28 cellular contexts compared by ENCODE assay signal in genomic region chr2:224389317-224389716, GRCh38. TPM values are rescaled to one million over a fixed set of nuclear protein-coding genes. Genes with fewer than 3 reads are reported as not detected.
"Had no signal": no experiment of that assay in that cellular context is flagged by ENCODE, and none has a peak within 500 bp of the region (broad histone marks: within the 10 kb centered on the region; RNA-seq: fewer than 3 reads in every experiment).

No MANE protein-coding gene starts in this region.

- H3K4me3 Mint-ChIP-seq: activated CD4-positive, alpha-beta T cell treated with anti-CD3 and anti-CD28 coated beads, Interleukin-2, amount 10 ng/mL, durations not matched to agents 7 days and 5 days; activated CD8-positive, alpha-beta T cell treated with anti-CD3 and anti-CD28 coated beads, Interleukin-2, amount 10 ng/mL, durations not matched to agents 7 days and 5 days; activated naive CD4-positive, alpha-beta T cell treated with anti-CD3 and anti-CD28 coated beads for 36 hours; activated naive CD8-positive, alpha-beta T cell; activated naive CD8-positive, alpha-beta T cell treated with anti-CD3 and anti-CD28 coated beads, Interleukin-2, amount 50 U/mL, for 24 hours; activated T-cell treated with anti-CD3 and anti-CD28 coated beads, Interleukin-2, amount 50 U/mL, for 24 hours; activated T-helper 1 cell treated with anti-CD3 and anti-CD28 coated beads, Interleukin-12 subunit alpha, Interleukin-12 subunit beta, Interleukin-2, Interleukin-4 antibody, amounts not matched to agents 30 ng/mL and 10 ng/mL and 1 ng/mL, durations not matched to agents 14 hours and 24 hours and 36 hours had no signal

- DNase-seq: activated CD4-positive, alpha-beta T cell treated with anti-CD3 and anti-CD28 coated beads, Interleukin-2, amount 10 ng/mL, durations not matched to agents 7 days and 5 days; activated CD4-positive, alpha-beta T cell treated with anti-CD3 and anti-CD28 coated beads, Interleukin-2, amount 50 U/mL, for 48 hours; activated CD8-positive, alpha-beta T cell treated with anti-CD3 and anti-CD28 coated beads, Interleukin-2, amount 10 ng/mL, durations not matched to agents 7 days and 5 days; activated gamma-delta T cell treated with Interleukin-2 at 50 U/mL for 16 hours; activated naive CD4-positive, alpha-beta T cell treated with anti-CD3 and anti-CD28 coated beads for 36 hours; activated naive CD8-positive, alpha-beta T cell treated with anti-CD3 and anti-CD28 coated beads, Interleukin-2, amount 50 U/mL, for 24 hours; activated T-cell treated with anti-CD3 and anti-CD28 coated beads, Interleukin-2, amount 50 U/mL, for 24 hours; amniotic stem cell; aorta; brain microvascular endothelial cell; central memory CD4-positive, alpha-beta T cell; NCI-H1105; NCI-H1417 treated with DMSO at 0.1 percent for 48 hours; NCI-H1930; NCI-H2081 treated with DMSO at 0.1 percent for 48 hours; NCI-H345; NCI-H524 treated with DMSO at 0.1 percent for 48 hours; SHP77; T1000; WERI-Rb-1 had no signal

- H3K27ac Mint-ChIP-seq: activated CD4-positive, alpha-beta T cell treated with anti-CD3 and anti-CD28 coated beads, Interleukin-2, amount 10 ng/mL, durations not matched to agents 7 days and 5 days; activated CD8-positive, alpha-beta T cell treated with anti-CD3 and anti-CD28 coated beads, Interleukin-2, amount 10 ng/mL, durations not matched to agents 7 days and 5 days; activated naive CD4-positive, alpha-beta T cell treated with anti-CD3 and anti-CD28 coated beads for 36 hours; activated naive CD8-positive, alpha-beta T cell; activated naive CD8-positive, alpha-beta T cell treated with anti-CD3 and anti-CD28 coated beads, Interleukin-2, amount 50 U/mL, for 24 hours; activated T-cell treated with anti-CD3 and anti-CD28 coated beads, Interleukin-2, amount 50 U/mL, for 24 hours; activated T-helper 1 cell treated with anti-CD3 and anti-CD28 coated beads, Interleukin-12 subunit alpha, Interleukin-12 subunit beta, Interleukin-2, Interleukin-4 antibody, amounts not matched to agents 30 ng/mL and 10 ng/mL and 1 ng/mL, durations not matched to agents 14 hours and 24 hours and 36 hours had no signal

- FAIRE-seq: K562 had no signal

- H3K27me3 ChIP-seq: brain microvascular endothelial cell, SJCRH30 had no signal

- H3K9me3 Mint-ChIP-seq: activated CD4-positive, alpha-beta T cell treated with anti-CD3 and anti-CD28 coated beads, Interleukin-2, amount 10 ng/mL, durations not matched to agents 7 days and 5 days; activated naive CD4-positive, alpha-beta T cell treated with anti-CD3 and anti-CD28 coated beads for 36 hours; activated naive CD8-positive, alpha-beta T cell treated with anti-CD3 and anti-CD28 coated beads, Interleukin-2, amount 50 U/mL, for 24 hours; activated T-cell treated with anti-CD3 and anti-CD28 coated beads, Interleukin-2, amount 50 U/mL, for 24 hours; activated T-helper 1 cell treated with anti-CD3 and anti-CD28 coated beads, Interleukin-12 subunit alpha, Interleukin-12 subunit beta, Interleukin-2, Interleukin-4 antibody, amounts not matched to agents 30 ng/mL and 10 ng/mL and 1 ng/mL, durations not matched to agents 14 hours and 24 hours and 36 hours had no signal

- H3K27ac ChIP-seq: brain microvascular endothelial cell, SJCRH30, SK-N-MC, WERI-Rb-1 had no signal

- H3K4me1 Mint-ChIP-seq: activated CD4-positive, alpha-beta T cell treated with anti-CD3 and anti-CD28 coated beads, Interleukin-2, amount 10 ng/mL, durations not matched to agents 7 days and 5 days; activated naive CD8-positive, alpha-beta T cell treated with anti-CD3 and anti-CD28 coated beads, Interleukin-2, amount 50 U/mL, for 24 hours had no signal

- H3K4me3 ChIP-seq: K562, SJCRH30, SK-N-MC had no signal

- H3K36me3 ChIP-seq: brain microvascular endothelial cell, SJCRH30, WERI-Rb-1 had no signal

- H3K9me3 ChIP-seq: SJCRH30 had no signal

- H3K36me3 Mint-ChIP-seq: activated naive CD8-positive, alpha-beta T cell had no signal

RNA-seq across cellular contexts. Expression of gene FAM124B, which starts 12.6 kb away (rescaled TPM):
- total RNA-seq: MCF 10A, NCI-H460, RPMI7951 had no signal
- polyA plus RNA-seq: aorta had no signal
